14 cellular contexts compared by ENCODE assay signal in the genomic region with DNA sequence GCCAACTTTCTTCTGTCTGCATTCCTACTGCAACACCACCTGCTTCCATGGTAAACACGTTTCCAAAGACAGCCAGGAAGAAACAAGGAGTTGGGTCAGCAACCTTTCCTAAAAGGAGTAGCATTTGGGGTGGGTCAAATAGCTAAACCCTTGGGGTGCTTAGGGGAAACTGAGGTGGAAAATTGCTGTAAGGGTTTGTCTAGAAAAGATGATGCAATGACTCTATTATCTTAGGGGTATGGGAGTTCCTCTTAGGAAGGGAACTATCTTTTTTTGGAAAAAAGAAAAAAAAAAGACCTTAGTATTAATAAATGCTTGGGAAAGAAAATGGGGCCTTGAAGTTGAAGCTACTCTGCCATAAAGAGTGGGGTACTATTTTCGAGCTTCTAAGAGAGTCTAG.
"Had no signal": no experiment of that assay in that cellular context is flagged by ENCODE, and none has a peak within 500 bp of the region (broad histone marks: within the 10 kb centered on the region; RNA-seq: fewer than 3 reads in every experiment).

No MANE protein-coding gene starts in this region.

- DNase-seq: activated CD4-positive, CD25-positive, alpha-beta regulatory T cell; activated gamma-delta T cell treated with Interleukin-2 at 50 U/mL for 16 hours; activated T-cell treated with anti-CD3 and anti-CD28 coated beads, Interleukin-2, amount 50 U/mL, for 48 hours; central memory CD4-positive, alpha-beta T cell; effector memory CD4-positive, alpha-beta T cell; erythroblast; kidney; left ventricle myocardium inferior; mesenchymal stem cell; ovary; sigmoid colon; stimulated activated CD4-positive, alpha-beta T cell treated with anti-CD3 and anti-CD28 coated beads, Interleukin-12 subunit alpha, Interleukin-12 subunit beta, amount 100 ng/mL, for 4 hours; stimulated activated naive CD4-positive, alpha-beta T cell treated with Interleukin-2 at 50 U/mL for 16 hours had no signal

- H3K9me3 ChIP-seq: left ventricle myocardium inferior, ovary had no signal

- H3K27me3 ChIP-seq: ovary, sigmoid colon had no signal

- H3K4me3 Mint-ChIP-seq: neural crest cell had no signal

- H3K27ac ChIP-seq: left ventricle myocardium inferior, ovary, sigmoid colon had no signal
